In genomic region chr2:63078852-63079606, GRCh38 we compare ENCODE assay signal across 10 cellular contexts. TPM values are rescaled to one million over a fixed set of nuclear protein-coding genes. Genes with fewer than 3 reads are reported as not detected.
DNase-seq lines count a peak whose midpoint lies in the region; ATAC-seq, FAIRE-seq and TF ChIP-seq lines count a peak whose summit lies in the region.
"Had no signal": no experiment of that assay in that cellular context is flagged by ENCODE, and none has a peak within 500 bp of the region (broad histone marks: within the 10 kb centered on the region; RNA-seq: fewer than 3 reads in every experiment).

No MANE protein-coding gene starts in this region.

- ATAC-seq in foreskin keratinocyte (peak; percentile 59), GM19395 (IDR thresholded peaks at IDR 0.05; ENCODE audit: unreplicated experiment) (no peak)

- H3K27ac ChIP-seq in C4-2B (no peak overlapping the region), foreskin keratinocyte (no peak overlapping the region)
- H3K27ac ChIP-seq: parathyroid adenoma had no signal

- TF ChIP-seq CTCF in C4-2B (conservative IDR thresholded peaks at IDR 0.05) (peak; percentile 69), foreskin keratinocyte (conservative IDR thresholded peaks at IDR 0.05) (peak; percentile 79)

- no peaks in the 10 kb centered on the region for H3K27me3 ChIP-seq in foreskin keratinocyte

- H3K4me1 ChIP-seq in foreskin keratinocyte: no peaks in the 10 kb centered on the region
- H3K4me1 ChIP-seq: parathyroid adenoma had no signal

- peak; percentile 69 for FAIRE-seq in GM18507 (lab: Jason Lieb, UNC)

- DNase-seq in GM18507 (ENCODE audit: extremely low spot score, insufficient read length, low read depth): no peak
- peak; percentile 72 for DNase-seq in OCI-M1 (lab: John Stamatoyannopoulos, UW)
- peak; percentile 13 to 40 for DNase-seq in foreskin keratinocyte
- no peak for DNase-seq in T-helper 1 cell
- no peak for DNase-seq in DMS153 treated with DMSO at 0.1 percent for 48 hours (lab: John Stamatoyannopoulos, UW; ENCODE audit: unreplicated experiment)
- DNase-seq in stimulated activated CD4-positive, alpha-beta T cell treated with anti-CD3 and anti-CD28 coated beads, Interleukin-1b, Interleukin-23, amount 100 ng/mL, for 48 hours: no peak

RNA-seq across cellular contexts. Expression of gene OTX1, which starts 28.4 kb away (rescaled TPM):
- 3.8 and 4.5 TPM in 2 replicates for total RNA-seq in foreskin keratinocyte
- 3.0 and 3.4 TPM in 2 replicates for polyA plus RNA-seq in foreskin keratinocyte
- total RNA-seq: cerebellum had no signal

Comparison
In these comparisons a context has a peak if more than half of its experiments do, and no peak if none do; other contexts are left out.
1. DNase-seq: peak in OCI-M1 (single experiment) and foreskin keratinocyte (2 of 2); none in GM18507 (single experiment), T-helper 1 cell (0 of 5), DMS153 treated with DMSO at 0.1 percent for 48 hours (single experiment) and stimulated activated CD4-positive, alpha-beta T cell treated with anti-CD3 and anti-CD28 coated beads, Interleukin-1b, Interleukin-23, amount 100 ng/mL, for 48 hours (single experiment).